ENCODE assay signal across 2 cellular contexts in genomic region chr12:124679533-124680371, GRCh38.
A peak's percentile ranks its signal among the peaks of the same experiment; 100 is the strongest.
TF ChIP-seq lines count a peak whose summit lies in the region.

No MANE protein-coding gene starts in this region.

TF ChIP-seq in K562, 482 proteins besides CTCF, POLR2A, EP300 and RAD21 (continued from another document):
- TF ChIP-seq TRIM25 (IDR thresholded peaks at IDR 0.05; ENCODE audit: borderline replicate concordance): no peak
- TF ChIP-seq CBFA2T3 (IDR thresholded peaks at IDR 0.05): peak; percentile 57
- TF ChIP-seq NFE2 (IDR thresholded peaks at IDR 0.05; ENCODE audit: low read depth): 0 out of 2 replicates have a peak, but pooled peaks have one; percentile 9
- no peak for TF ChIP-seq HEY1 (CRISPR knock-in tag; IDR thresholded peaks at IDR 0.05; ENCODE audit: borderline replicate concordance)
- TF ChIP-seq CBFA2T2 (conservative IDR thresholded peaks at IDR 0.05): 0 out of 2 replicates have a peak, but pooled peaks have one; percentile 15
- TF ChIP-seq YY1 (IDR thresholded peaks at IDR 0.05; ENCODE audit: borderline replicate concordance in 1 of 3, control insufficient read depth in 1 of 3, extremely low read depth in 1 of 3, insufficient read depth in 3 of 3, insufficient read length in 1 of 3, insufficient replicate concordance in 2 of 3, low read depth in 1 of 3, low read length in 2 of 3): peak in 1 of 3 experiments; percentile 32

TF ChIP-seq in HepG2, 621 proteins besides CTCF, POLR2A, EP300 and RAD21 (continued from another document and continues in another):
- TF ChIP-seq, protein P1, sequence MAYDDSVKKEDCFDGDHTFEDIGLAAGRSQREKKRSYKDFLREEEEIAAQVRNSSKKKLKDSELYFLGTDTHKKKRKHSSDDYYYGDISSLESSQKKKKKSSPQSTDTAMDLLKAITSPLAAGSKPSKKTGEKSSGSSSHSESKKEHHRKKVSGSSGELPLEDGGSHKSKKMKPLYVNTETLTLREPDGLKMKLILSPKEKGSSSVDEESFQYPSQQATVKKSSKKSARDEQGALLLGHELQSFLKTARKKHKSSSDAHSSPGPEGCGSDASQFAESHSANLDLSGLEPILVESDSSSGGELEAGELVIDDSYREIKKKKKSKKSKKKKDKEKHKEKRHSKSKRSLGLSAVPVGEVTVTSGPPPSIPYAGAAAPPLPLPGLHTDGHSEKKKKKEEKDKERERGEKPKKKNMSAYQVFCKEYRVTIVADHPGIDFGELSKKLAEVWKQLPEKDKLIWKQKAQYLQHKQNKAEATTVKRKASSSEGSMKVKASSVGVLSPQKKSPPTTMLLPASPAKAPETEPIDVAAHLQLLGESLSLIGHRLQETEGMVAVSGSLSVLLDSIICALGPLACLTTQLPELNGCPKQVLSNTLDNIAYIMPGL (CRISPR knock-in tag; IDR thresholded peaks at IDR 0.05; ENCODE audit: borderline replicate concordance in 1 of 2, low read depth in 1 of 2): 0 out of 4 replicates have a peak, but pooled peaks have one; percentile 18 to 23
- TF ChIP-seq, protein P2, sequence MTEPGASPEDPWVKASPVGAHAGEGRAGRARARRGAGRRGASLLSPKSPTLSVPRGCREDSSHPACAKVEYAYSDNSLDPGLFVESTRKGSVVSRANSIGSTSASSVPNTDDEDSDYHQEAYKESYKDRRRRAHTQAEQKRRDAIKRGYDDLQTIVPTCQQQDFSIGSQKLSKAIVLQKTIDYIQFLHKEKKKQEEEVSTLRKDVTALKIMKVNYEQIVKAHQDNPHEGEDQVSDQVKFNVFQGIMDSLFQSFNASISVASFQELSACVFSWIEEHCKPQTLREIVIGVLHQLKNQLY (CRISPR knock-in tag; IDR thresholded peaks at IDR 0.05): no peak
- TF ChIP-seq HNF4A (CRISPR knock-in tag; IDR thresholded peaks at IDR 0.05): peak; percentile 30; the same call in 1 of the 2 replicates
- TF ChIP-seq ZNF770 (CRISPR knock-in tag; IDR thresholded peaks at IDR 0.05): peak; percentile 58; the same call in 1 of the 2 replicates
- TF ChIP-seq ZBTB40 (IDR thresholded peaks at IDR 0.05): no peak
- 0 out of 2 replicates have a peak, but pooled peaks have one; percentile 16 for TF ChIP-seq ZBTB40 (CRISPR knock-in tag; IDR thresholded peaks at IDR 0.05)
- TF ChIP-seq ZFX (CRISPR knock-in tag; IDR thresholded peaks at IDR 0.05; ENCODE audit: low read depth): peak; percentile 44; the same call in 1 of the 2 replicates
- TF ChIP-seq ZNF7 (CRISPR knock-in tag; IDR thresholded peaks at IDR 0.05): peak; percentile 77
- TF ChIP-seq SOX6 (IDR thresholded peaks at IDR 0.05): no peak
- TF ChIP-seq SOX6 (CRISPR knock-in tag; IDR thresholded peaks at IDR 0.05): 0 out of 2 replicates have a peak, but pooled peaks have one; percentile 20
- TF ChIP-seq HNRNPLL (IDR thresholded peaks at IDR 0.05; ENCODE audit: low read depth, low read length, poor library complexity, severe bottlenecking): peak; percentile 21
- TF ChIP-seq ZNF543 (CRISPR knock-in tag; IDR thresholded peaks at IDR 0.05): 0 out of 2 replicates have a peak, but pooled peaks have one; percentile 48
- TF ChIP-seq TARDBP (CRISPR knock-in tag; IDR thresholded peaks at IDR 0.05): no peak
- 0 out of 2 replicates have a peak, but pooled peaks have one; percentile 8 for TF ChIP-seq HDAC2 (CRISPR knock-in tag; IDR thresholded peaks at IDR 0.05)
- no peak for TF ChIP-seq GTF2F1 (IDR thresholded peaks at IDR 0.05; ENCODE audit: low read length)
- TF ChIP-seq MBNL3 (CRISPR knock-in tag; conservative IDR thresholded peaks at IDR 0.05): no peak
- TF ChIP-seq FOXO4 (CRISPR knock-in tag; conservative IDR thresholded peaks at IDR 0.05): no peak
- TF ChIP-seq UBTF (CRISPR knock-in tag; IDR thresholded peaks at IDR 0.05): peak; percentile 77
- peak; percentile 26; the same call in 1 of the 2 replicates for TF ChIP-seq GABPB1 (CRISPR knock-in tag; IDR thresholded peaks at IDR 0.05)
- TF ChIP-seq HNRNPL (IDR thresholded peaks at IDR 0.05; ENCODE audit: low read depth, low read length): peak; percentile 66; the same call in 1 of the 2 replicates
- no peak for TF ChIP-seq STAT5B (CRISPR knock-in tag; IDR thresholded peaks at IDR 0.05)
- TF ChIP-seq ZNF891 (CRISPR knock-in tag; IDR thresholded peaks at IDR 0.05): 0 out of 2 replicates have a peak, but pooled peaks have one; percentile 22
- TF ChIP-seq ARNT2 (CRISPR knock-in tag; IDR thresholded peaks at IDR 0.05; ENCODE audit: low read depth): 0 out of 2 replicates have a peak, but pooled peaks have one; percentile 36
- TF ChIP-seq SAP130 (CRISPR knock-in tag; IDR thresholded peaks at IDR 0.05; ENCODE audit: low read depth): peak; percentile 16; the same call in 1 of the 2 replicates
- TF ChIP-seq, protein P3, sequence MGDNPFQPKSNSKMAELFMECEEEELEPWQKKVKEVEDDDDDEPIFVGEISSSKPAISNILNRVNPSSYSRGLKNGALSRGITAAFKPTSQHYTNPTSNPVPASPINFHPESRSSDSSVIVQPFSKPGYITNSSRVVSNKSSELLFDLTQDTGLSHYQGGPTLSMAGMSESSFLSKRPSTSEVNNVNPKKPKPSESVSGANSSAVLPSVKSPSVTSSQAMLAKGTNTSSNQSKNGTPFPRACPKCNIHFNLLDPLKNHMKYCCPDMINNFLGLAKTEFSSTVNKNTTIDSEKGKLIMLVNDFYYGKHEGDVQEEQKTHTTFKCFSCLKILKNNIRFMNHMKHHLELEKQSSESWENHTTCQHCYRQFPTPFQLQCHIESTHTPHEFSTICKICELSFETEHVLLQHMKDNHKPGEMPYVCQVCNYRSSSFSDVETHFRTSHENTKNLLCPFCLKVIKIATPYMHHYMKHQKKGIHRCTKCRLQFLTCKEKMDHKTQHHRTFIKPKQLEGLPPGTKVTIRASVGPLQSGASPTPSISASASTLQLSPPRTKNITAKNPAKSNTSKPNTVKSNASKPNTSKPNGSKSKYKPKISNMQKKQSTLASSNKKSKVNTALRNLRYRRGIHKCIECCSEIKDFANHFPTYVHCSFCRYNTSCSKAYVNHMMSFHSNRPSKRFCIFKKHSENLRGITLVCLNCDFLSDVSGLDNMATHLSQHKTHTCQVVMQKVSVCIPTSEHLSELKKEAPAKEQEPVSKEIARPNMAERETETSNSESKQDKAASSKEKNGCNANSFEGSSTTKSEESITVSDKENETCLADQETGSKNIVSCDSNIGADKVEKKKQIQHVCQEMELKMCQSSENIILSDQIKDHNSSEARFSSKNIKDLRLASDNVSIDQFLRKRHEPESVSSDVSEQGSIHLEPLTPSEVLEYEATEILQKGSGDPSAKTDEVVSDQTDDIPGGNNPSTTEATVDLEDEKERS (CRISPR knock-in tag; IDR thresholded peaks at IDR 0.05): no peak
- TF ChIP-seq STAG1 (CRISPR knock-in tag; IDR thresholded peaks at IDR 0.05): 0 out of 2 replicates have a peak, but pooled peaks have one; percentile 5
- peak; percentile 26; the same call in 1 of the 2 replicates for TF ChIP-seq FOSL2 (CRISPR knock-in tag; IDR thresholded peaks at IDR 0.05)
- TF ChIP-seq BORCS8-MEF2B (CRISPR knock-in tag; IDR thresholded peaks at IDR 0.05): 0 out of 2 replicates have a peak, but pooled peaks have one; percentile 13
- TF ChIP-seq, protein P4, sequence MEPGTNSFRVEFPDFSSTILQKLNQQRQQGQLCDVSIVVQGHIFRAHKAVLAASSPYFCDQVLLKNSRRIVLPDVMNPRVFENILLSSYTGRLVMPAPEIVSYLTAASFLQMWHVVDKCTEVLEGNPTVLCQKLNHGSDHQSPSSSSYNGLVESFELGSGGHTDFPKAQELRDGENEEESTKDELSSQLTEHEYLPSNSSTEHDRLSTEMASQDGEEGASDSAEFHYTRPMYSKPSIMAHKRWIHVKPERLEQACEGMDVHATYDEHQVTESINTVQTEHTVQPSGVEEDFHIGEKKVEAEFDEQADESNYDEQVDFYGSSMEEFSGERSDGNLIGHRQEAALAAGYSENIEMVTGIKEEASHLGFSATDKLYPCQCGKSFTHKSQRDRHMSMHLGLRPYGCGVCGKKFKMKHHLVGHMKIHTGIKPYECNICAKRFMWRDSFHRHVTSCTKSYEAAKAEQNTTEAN (CRISPR knock-in tag; conservative IDR thresholded peaks at IDR 0.05): no peak
- TF ChIP-seq KDM2A (CRISPR knock-in tag; IDR thresholded peaks at IDR 0.05; ENCODE audit: borderline replicate concordance, low read depth): peak; percentile 34; the same call in 1 of the 2 replicates
